23 cellular contexts compared by ENCODE assay signal in the genomic region with DNA sequence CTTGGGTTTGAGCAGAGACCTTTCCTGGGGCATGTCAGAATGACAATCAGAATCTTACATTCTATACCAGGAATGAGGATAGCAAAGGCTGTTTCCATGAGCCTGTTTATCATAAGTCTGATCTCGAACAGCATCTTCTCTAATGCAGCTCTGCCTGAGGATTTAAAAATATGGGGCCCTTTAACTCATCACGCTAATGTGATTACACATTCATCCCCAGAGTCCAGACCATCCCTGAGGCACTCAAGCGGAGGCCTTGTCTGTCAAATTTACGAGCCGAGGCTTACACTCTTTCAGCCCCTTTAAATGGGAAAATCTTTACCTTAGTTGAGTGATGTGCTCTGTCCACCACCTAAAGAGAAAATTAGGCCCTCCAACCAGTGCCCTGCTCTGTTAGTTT. TPM values are rescaled to one million over a fixed set of nuclear protein-coding genes. Genes with fewer than 3 reads are reported as not detected.
DNase-seq lines count a peak whose midpoint lies in the region; ATAC-seq and TF ChIP-seq lines count a peak whose summit lies in the region.
"Had no signal": no experiment of that assay in that cellular context is flagged by ENCODE, and none has a peak within 500 bp of the region (broad histone marks: within the 10 kb centered on the region; RNA-seq: fewer than 3 reads in every experiment).

No MANE protein-coding gene starts in this region.

- TF ChIP-seq CTCF in DOHH2 (IDR thresholded peaks at IDR 0.05; ENCODE audit: low read depth, low read length, poor library complexity, severe bottlenecking) (no peak), fibroblast of villous mesenchyme (IDR thresholded peaks at IDR 0.05; ENCODE audit: insufficient read depth, low read depth, low read length) (no peak), GM10266 (IDR thresholded peaks at IDR 0.05; ENCODE audit: control insufficient read depth, insufficient read depth, low read depth, missing control alignments) (no peak)

- H3K27ac ChIP-seq in DOHH2 (ENCODE audit: low read depth, low read length) (peak overlapping the region; percentile 99), rectal smooth muscle tissue (ENCODE audit: low read depth, low read length) (peak overlapping the region; percentile 17)
- H3K27ac ChIP-seq: GM23248, testis had no signal

- no peaks in the 10 kb centered on the region for H3K9me2 ChIP-seq in DOHH2 (replicated peaks; ENCODE audit: control insufficient read depth, low read length)

- H3K4me3 ChIP-seq in DOHH2 (ENCODE audit: low read length) (peak overlapping the region; percentile 53), fibroblast of villous mesenchyme (ENCODE audit: low read depth, low read length) (no peak overlapping the region), rectal smooth muscle tissue (ENCODE audit: low read length) (no peak overlapping the region)
- H3K4me3 ChIP-seq: GM12878, GM23248, testis had no signal

- H3K27me3 ChIP-seq in DOHH2 (ENCODE audit: control insufficient read depth, low read length) (no peaks in the 10 kb centered on the region), rectal smooth muscle tissue (ENCODE audit: control insufficient read depth, insufficient read depth, low read length) (no peaks in the 10 kb centered on the region)
- H3K27me3 ChIP-seq: testis had no signal

- no peak overlapping the region for H3K9ac ChIP-seq in rectal smooth muscle tissue (ENCODE audit: low read length)
- H3K9ac ChIP-seq: GM23248 had no signal

- DNase-seq in NCI-H82 (lab: John Stamatoyannopoulos, UW) (peak; percentile 93), fibroblast of villous mesenchyme (ENCODE audit: low read depth) (peak; percentile 14), AG08395 (ENCODE audit: low spot score) (no peak), NCI-H187 treated with DMSO at 0.1 percent for 48 hours (lab: John Stamatoyannopoulos, UW) (no peak), GM10266 (ENCODE audit: extremely low spot score) (no peak)
- DNase-seq: activated T-cell treated with anti-CD3 and anti-CD28 coated beads, Interleukin-2, amount 50 U/mL, for 1 hour; amniotic stem cell; CD4-positive, alpha-beta memory T cell; DMS53; GM23248; head of caudate nucleus; Kasumi-1; left colon; natural killer cell; NCI-H1048; NCI-H2107; SHP77 treated with DMSO at 0.1 percent for 48 hours; T-helper 1 cell; testis had no signal

- H3K36me3 ChIP-seq in DOHH2 (ENCODE audit: control insufficient read depth, low read length) (peaks cover 45% of the 10 kb centered on the region), rectal smooth muscle tissue (ENCODE audit: control insufficient read depth, insufficient read depth, low read length) (no peaks in the 10 kb centered on the region)

- no peaks in the 10 kb centered on the region for H3K9me3 ChIP-seq in DOHH2 (ENCODE audit: control insufficient read depth, insufficient read depth, low read length)
- H3K9me3 ChIP-seq: testis had no signal

- H3K4me2 ChIP-seq in DOHH2 (ENCODE audit: low read length) = peak overlapping the region; percentile 96

- peaks cover 77% of the 10 kb centered on the region for H3F3A ChIP-seq in DOHH2 (ENCODE audit: control insufficient read depth, insufficient read depth)

- peaks cover 87% of the 10 kb centered on the region for H3K79me2 ChIP-seq in DOHH2 (ENCODE audit: control insufficient read depth, low read length)

- ATAC-seq in GM21381 (IDR thresholded peaks at IDR 0.05; ENCODE audit: unreplicated experiment) = no peak
- ATAC-seq: GM12878, left colon, natural killer cell had no signal

- peaks cover 99% of the 10 kb centered on the region for H3K4me1 ChIP-seq in DOHH2 (ENCODE audit: control insufficient read depth, low read length)
- H3K4me1 ChIP-seq in rectal smooth muscle tissue (ENCODE audit: control insufficient read depth, insufficient read depth, low read length) = peaks cover 15% of the 10 kb centered on the region

- no peaks in the 10 kb centered on the region for H4K20me1 ChIP-seq in DOHH2 (ENCODE audit: control insufficient read depth, insufficient read depth, low read depth, low read length)

RNA-seq across cellular contexts. Expression of gene CHST15, which starts 16.2 kb away (rescaled TPM):
- total RNA-seq in fibroblast of villous mesenchyme = 7.4 and 16.4 TPM in 2 replicates

Comparison
In these comparisons a context has a peak if more than half of its experiments do, and no peak if none do; other contexts are left out.
1. DNase-seq: peak in NCI-H82 (single experiment) and fibroblast of villous mesenchyme (single experiment); none in AG08395 (single experiment), NCI-H187 treated with DMSO at 0.1 percent for 48 hours (single experiment) and GM10266 (single experiment).